In genomic region chr10:118506835-118507234, GRCh38 we compare ENCODE assay signal across 28 cellular contexts.
"Had no signal": no experiment of that assay in that cellular context is flagged by ENCODE, and none has a peak within 500 bp of the region (broad histone marks: within the 10 kb centered on the region; RNA-seq: fewer than 3 reads in every experiment).

No MANE protein-coding gene starts in this region.

- DNase-seq: activated CD4-positive, alpha-beta memory T cell treated with anti-CD3 and anti-CD28 coated beads, Interleukin-2, amount 10 ng/mL, durations not matched to agents 7 days and 5 days; activated CD4-positive, alpha-beta T cell treated with anti-CD3 and anti-CD28 coated beads for 1 hour; activated CD4-positive, alpha-beta T cell treated with anti-CD3 and anti-CD28 coated beads, Interleukin-2, amount 10 ng/mL, durations not matched to agents 7 days and 5 days; activated CD8-positive, alpha-beta memory T cell treated with anti-CD3 and anti-CD28 coated beads, Interleukin-2, amount 50 U/mL, for 48 hours; activated gamma-delta T cell treated with Interleukin-2 at 50 U/mL for 16 hours; activated naive CD4-positive, alpha-beta T cell treated with anti-CD3 and anti-CD28 coated beads, Interleukin-2, amount 50 U/mL, for 16 hours; activated T-cell treated with anti-CD3 and anti-CD28 coated beads, Interleukin-2, amount 50 U/mL, for 24 hours; amniotic stem cell; brain microvascular endothelial cell; dorsolateral prefrontal cortex; effector memory CD4-positive, alpha-beta T cell; gastrocnemius medialis; glutamatergic neuron; left cardiac atrium; left ventricle myocardium superior; mammary epithelial cell; naive B cell; nucleus accumbens; pancreas; psoas muscle; sigmoid colon; small intestine; stimulated activated CD4-positive, alpha-beta T cell treated with anti-CD3 and anti-CD28 coated beads, Interleukin-4, amount 100 ng/mL, for 24 hours; T1000; tibial artery; upper lobe of right lung had no signal

- H3K36me3 Mint-ChIP-seq: mesothelial cell of epicardium; naive B cell; stimulated activated memory B cell treated with anti-CD40 and anti-IgM and Interleukin-4, amounts not matched to agents 10 μg/mL and 1 μg/mL and 100 μg/mL, for 72 hours had no signal

- H3K27ac Mint-ChIP-seq: activated CD4-positive, alpha-beta memory T cell treated with anti-CD3 and anti-CD28 coated beads, Interleukin-2, amount 10 ng/mL, durations not matched to agents 7 days and 5 days; activated CD4-positive, alpha-beta T cell treated with anti-CD3 and anti-CD28 coated beads, Interleukin-2, amount 10 ng/mL, durations not matched to agents 7 days and 5 days; activated T-cell treated with anti-CD3 and anti-CD28 coated beads, Interleukin-2, amount 50 U/mL, for 24 hours; mesothelial cell of epicardium; naive B cell; stimulated activated memory B cell treated with anti-CD40 and anti-IgM and Interleukin-4, amounts not matched to agents 10 μg/mL and 1 μg/mL and 100 μg/mL, for 72 hours had no signal

- H3K4me1 Mint-ChIP-seq: mesothelial cell of epicardium had no signal

- H3K9me3 Mint-ChIP-seq: activated CD4-positive, alpha-beta memory T cell treated with anti-CD3 and anti-CD28 coated beads, Interleukin-2, amount 10 ng/mL, durations not matched to agents 7 days and 5 days; activated CD4-positive, alpha-beta T cell treated with anti-CD3 and anti-CD28 coated beads, Interleukin-2, amount 10 ng/mL, durations not matched to agents 7 days and 5 days; activated T-cell treated with anti-CD3 and anti-CD28 coated beads, Interleukin-2, amount 50 U/mL, for 24 hours; mesothelial cell of epicardium; stimulated activated memory B cell treated with anti-CD40 and anti-IgM and Interleukin-4, amounts not matched to agents 10 μg/mL and 1 μg/mL and 100 μg/mL, for 72 hours had no signal

- ATAC-seq: gastrocnemius medialis; left cardiac atrium; left ventricle myocardium superior; pancreas; psoas muscle; stimulated activated memory B cell treated with anti-CD40 and anti-IgM and Interleukin-4, amounts not matched to agents 10 μg/mL and 1 μg/mL and 100 μg/mL, for 72 hours; upper lobe of right lung had no signal

- H3K27me3 Mint-ChIP-seq: stimulated activated memory B cell treated with anti-CD40 and anti-IgM and Interleukin-4, amounts not matched to agents 10 μg/mL and 1 μg/mL and 100 μg/mL, for 72 hours had no signal

- H3K4me3 Mint-ChIP-seq: activated CD4-positive, alpha-beta memory T cell treated with anti-CD3 and anti-CD28 coated beads, Interleukin-2, amount 10 ng/mL, durations not matched to agents 7 days and 5 days; activated CD4-positive, alpha-beta T cell treated with anti-CD3 and anti-CD28 coated beads, Interleukin-2, amount 10 ng/mL, durations not matched to agents 7 days and 5 days; activated T-cell treated with anti-CD3 and anti-CD28 coated beads, Interleukin-2, amount 50 U/mL, for 24 hours; mesothelial cell of epicardium; naive B cell; stimulated activated memory B cell treated with anti-CD40 and anti-IgM and Interleukin-4, amounts not matched to agents 10 μg/mL and 1 μg/mL and 100 μg/mL, for 72 hours had no signal
